ENCODE assay signal across 30 cellular contexts in genomic region chrX:104929324-104929723, GRCh38.
"Had no signal": no experiment of that assay in that cellular context is flagged by ENCODE, and none has a peak within 500 bp of the region (broad histone marks: within the 10 kb centered on the region; RNA-seq: fewer than 3 reads in every experiment).

No MANE protein-coding gene starts in this region.

- H3K27ac ChIP-seq: ascending aorta, breast epithelium, cardiac muscle cell, colonic mucosa, VCaP had no signal

- H3K27me3 ChIP-seq: ascending aorta, cardiac muscle cell, colonic mucosa had no signal

- H3K4me1 Mint-ChIP-seq: activated CD4-positive, alpha-beta memory T cell treated with anti-CD3 and anti-CD28 coated beads, Interleukin-2, amount 10 ng/mL, durations not matched to agents 7 days and 5 days; activated CD4-positive, alpha-beta T cell treated with anti-CD3 and anti-CD28 coated beads, Interleukin-2, amount 10 ng/mL, durations not matched to agents 7 days and 5 days; activated naive CD4-positive, alpha-beta T cell treated with anti-CD3 and anti-CD28 coated beads, Interleukin-2, amount 10 ng/mL, durations not matched to agents 7 days and 5 days; activated naive CD8-positive, alpha-beta T cell treated with anti-CD3 and anti-CD28 coated beads, Interleukin-2, amount 10 ng/mL, durations not matched to agents 7 days and 5 days; brain; WTC11 had no signal

- H3K9me3 ChIP-seq: ascending aorta, breast epithelium, colonic mucosa had no signal

- H3K4me3 ChIP-seq: ascending aorta, breast epithelium, cardiac muscle cell, colonic mucosa had no signal

- ATAC-seq: activated naive CD4-positive, alpha-beta T cell treated with anti-CD3 and anti-CD28 coated beads, Interleukin-2, amount 50 U/mL, for 72 hours; activated T-cell treated with anti-CD3 and anti-CD28 coated beads, Interleukin-2, amount 50 U/mL, for 72 hours; esophagus mucosa; WTC11 had no signal

- DNase-seq: activated CD4-positive, alpha-beta memory T cell treated with anti-CD3 and anti-CD28 coated beads, Interleukin-2, amount 10 ng/mL, durations not matched to agents 7 days and 5 days; activated CD4-positive, alpha-beta T cell treated with anti-CD3 and anti-CD28 coated beads for 1 hour; activated CD4-positive, alpha-beta T cell treated with anti-CD3 and anti-CD28 coated beads for 4 hours; activated CD4-positive, alpha-beta T cell treated with anti-CD3 and anti-CD28 coated beads, Interleukin-2, amount 10 ng/mL, durations not matched to agents 7 days and 5 days; activated CD4-positive, alpha-beta T cell treated with anti-CD3 and anti-CD28 coated beads, Interleukin-2, amount 50 U/mL, for 4 hours; activated CD8-positive, alpha-beta memory T cell treated with anti-CD3 and anti-CD28 coated beads, Interleukin-2, amount 50 U/mL, for 48 hours; activated gamma-delta T cell; activated naive CD4-positive, alpha-beta T cell; activated naive CD4-positive, alpha-beta T cell treated with anti-CD3 and anti-CD28 coated beads, Interleukin-2, amount 10 ng/mL, durations not matched to agents 7 days and 5 days; activated naive CD8-positive, alpha-beta T cell treated with anti-CD3 and anti-CD28 coated beads, Interleukin-2, amount 10 ng/mL, durations not matched to agents 7 days and 5 days; activated T-cell treated with anti-CD3 and anti-CD28 coated beads for 4 hours; activated T-cell treated with anti-CD3 and anti-CD28 coated beads, Interleukin-2, amount 50 U/mL, for 24 hours; activated T-cell treated with anti-CD3 and anti-CD28 coated beads, Interleukin-2, amount 50 U/mL, for 72 hours; central memory CD4-positive, alpha-beta T cell; cerebellar nuclear complex; colonic mucosa; effector CD8-positive, alpha-beta T cell; foreskin fibroblast; head of caudate nucleus; T-helper 2 cell had no signal

- H3K36me3 Mint-ChIP-seq: activated naive CD4-positive, alpha-beta T cell treated with anti-CD3 and anti-CD28 coated beads, Interleukin-2, amount 10 ng/mL, durations not matched to agents 7 days and 5 days; activated naive CD4-positive, alpha-beta T cell treated with anti-CD3 and anti-CD28 coated beads, Interleukin-2, amount 50 U/mL, for 72 hours; activated naive CD8-positive, alpha-beta T cell treated with anti-CD3 and anti-CD28 coated beads, Interleukin-2, amount 10 ng/mL, durations not matched to agents 7 days and 5 days; brain; WTC11 had no signal

- FAIRE-seq: endometrium, frontal cortex had no signal

- H3K4me3 Mint-ChIP-seq: activated CD4-positive, alpha-beta memory T cell treated with anti-CD3 and anti-CD28 coated beads, Interleukin-2, amount 10 ng/mL, durations not matched to agents 7 days and 5 days; activated CD4-positive, alpha-beta T cell treated with anti-CD3 and anti-CD28 coated beads, Interleukin-2, amount 10 ng/mL, durations not matched to agents 7 days and 5 days; activated naive CD4-positive, alpha-beta T cell treated with anti-CD3 and anti-CD28 coated beads, Interleukin-2, amount 10 ng/mL, durations not matched to agents 7 days and 5 days; activated naive CD8-positive, alpha-beta T cell treated with anti-CD3 and anti-CD28 coated beads, Interleukin-2, amount 10 ng/mL, durations not matched to agents 7 days and 5 days; activated T-cell treated with anti-CD3 and anti-CD28 coated beads, Interleukin-2, amount 50 U/mL, for 24 hours; activated T-cell treated with anti-CD3 and anti-CD28 coated beads, Interleukin-2, amount 50 U/mL, for 72 hours; brain; WTC11 had no signal

- H3K4me1 ChIP-seq: ascending aorta, breast epithelium, colonic mucosa had no signal

- H3K36me3 ChIP-seq: ascending aorta, breast epithelium, cardiac muscle cell, colonic mucosa had no signal

- H3K27me3 Mint-ChIP-seq: activated CD4-positive, alpha-beta memory T cell treated with anti-CD3 and anti-CD28 coated beads, Interleukin-2, amount 10 ng/mL, durations not matched to agents 7 days and 5 days; activated naive CD4-positive, alpha-beta T cell treated with anti-CD3 and anti-CD28 coated beads, Interleukin-2, amount 10 ng/mL, durations not matched to agents 7 days and 5 days had no signal

- H3K9me3 Mint-ChIP-seq: activated CD4-positive, alpha-beta memory T cell treated with anti-CD3 and anti-CD28 coated beads, Interleukin-2, amount 10 ng/mL, durations not matched to agents 7 days and 5 days; activated CD4-positive, alpha-beta T cell treated with anti-CD3 and anti-CD28 coated beads, Interleukin-2, amount 10 ng/mL, durations not matched to agents 7 days and 5 days; activated naive CD4-positive, alpha-beta T cell treated with anti-CD3 and anti-CD28 coated beads, Interleukin-2, amount 10 ng/mL, durations not matched to agents 7 days and 5 days; activated naive CD4-positive, alpha-beta T cell treated with anti-CD3 and anti-CD28 coated beads, Interleukin-2, amount 50 U/mL, for 72 hours; activated naive CD8-positive, alpha-beta T cell treated with anti-CD3 and anti-CD28 coated beads, Interleukin-2, amount 10 ng/mL, durations not matched to agents 7 days and 5 days; activated T-cell treated with anti-CD3 and anti-CD28 coated beads, Interleukin-2, amount 50 U/mL, for 24 hours; activated T-cell treated with anti-CD3 and anti-CD28 coated beads, Interleukin-2, amount 50 U/mL, for 72 hours; brain; WTC11 had no signal

- H3K27ac Mint-ChIP-seq: activated CD4-positive, alpha-beta memory T cell treated with anti-CD3 and anti-CD28 coated beads, Interleukin-2, amount 10 ng/mL, durations not matched to agents 7 days and 5 days; activated CD4-positive, alpha-beta T cell treated with anti-CD3 and anti-CD28 coated beads, Interleukin-2, amount 10 ng/mL, durations not matched to agents 7 days and 5 days; activated naive CD4-positive, alpha-beta T cell treated with anti-CD3 and anti-CD28 coated beads, Interleukin-2, amount 10 ng/mL, durations not matched to agents 7 days and 5 days; activated naive CD4-positive, alpha-beta T cell treated with anti-CD3 and anti-CD28 coated beads, Interleukin-2, amount 50 U/mL, for 72 hours; activated naive CD8-positive, alpha-beta T cell treated with anti-CD3 and anti-CD28 coated beads, Interleukin-2, amount 10 ng/mL, durations not matched to agents 7 days and 5 days; activated T-cell treated with anti-CD3 and anti-CD28 coated beads, Interleukin-2, amount 50 U/mL, for 24 hours; activated T-cell treated with anti-CD3 and anti-CD28 coated beads, Interleukin-2, amount 50 U/mL, for 72 hours; WTC11 had no signal
